In genomic region chr16:77833906-77834599, GRCh38 we compare ENCODE assay signal across 14 cellular contexts. TPM values are rescaled to one million over a fixed set of nuclear protein-coding genes. Genes with fewer than 3 reads are reported as not detected.
DNase-seq lines count a peak whose midpoint lies in the region; FAIRE-seq and TF ChIP-seq lines count a peak whose summit lies in the region.
"Had no signal": no experiment of that assay in that cellular context is flagged by ENCODE, and none has a peak within 500 bp of the region (broad histone marks: within the 10 kb centered on the region; RNA-seq: fewer than 3 reads in every experiment).

No MANE protein-coding gene starts in this region.

- POLR2A ChIA-PET in A673 (lab: Charles Lee; ENCODE audit: low non-redundant PET) = no interaction called here

- H3K27ac ChIP-seq in A673 (ENCODE audit: low read depth, low read length, poor library complexity, severe bottlenecking) = no peak overlapping the region
- peak overlapping the region; percentile 40 to 55 for H3K27ac ChIP-seq in breast epithelium
- H3K27ac ChIP-seq in stomach = no peak overlapping the region
- H3K27ac ChIP-seq: neutrophil, upper lobe of right lung had no signal

- H3K9me3 ChIP-seq in A673 (ENCODE audit: low read depth, low read length, poor library complexity, severe bottlenecking) (peaks cover 4% of the 10 kb centered on the region), breast epithelium (no peaks in the 10 kb centered on the region), stomach (no peaks in the 10 kb centered on the region)
- H3K9me3 ChIP-seq: BE2C, neutrophil, upper lobe of right lung had no signal

- H3K27me3 ChIP-seq in A673 (replicated peaks; ENCODE audit: insufficient read depth, low read depth, low read length, poor library complexity) (no peaks in the 10 kb centered on the region), breast epithelium (no peaks in the 10 kb centered on the region), stomach (no peaks in the 10 kb centered on the region)
- H3K27me3 ChIP-seq: BE2C, neutrophil, upper lobe of right lung had no signal

- CTCF ChIA-PET in A673 (lab: Charles Lee) = no interaction called here

- no TSS peak for BruUV-seq in A673 (replicated peaks; lab: Mats Ljungman, UMichigan)

- TF ChIP-seq CTCF in A673 (conservative IDR thresholded peaks at IDR 0.05; ENCODE audit: low read depth, low read length) = no peak
- TF ChIP-seq CTCF in breast epithelium (IDR thresholded peaks at IDR 0.05) = no peak
- no peak for TF ChIP-seq CTCF in stomach (IDR thresholded peaks at IDR 0.05)

- FAIRE-seq in HTR-8/SVneo (lab: Jason Lieb, UNC) = peak; percentile 82

- intact Hi-C loops in A673 (cut with micrococcal nuclease; ENCODE audit: unreplicated experiment) (no loop called here), breast epithelium (cut with DNase I; ENCODE audit: low total_unique reads) (no loop called here), stomach (cut with DNase I; ENCODE audit: low total_unique reads) (no loop called here)

- TF ChIP-seq EP300 in stomach (IDR thresholded peaks at IDR 0.05) = no peak

- DNase-seq in A673 (ENCODE audit: low spot score) (peak; percentile 37), HTR-8/SVneo (ENCODE audit: insufficient read length, low spot score) (peak; percentile 82), breast epithelium (ENCODE audit: low spot score in 2 of 2) (peak in 1 of 2 donors; percentile 23), iPS-NIHi7 (ENCODE audit: extremely low spot score) (peak; percentile 72), NCI-H146 treated with DMSO at 0.1 percent for 48 hours (lab: John Stamatoyannopoulos, UW; ENCODE audit: unreplicated experiment) (no peak), RPMI8226 (no peak), stomach (no peak), SK-N-DZ (ENCODE audit: low spot score) (no peak)
- DNase-seq: activated CD8-positive, alpha-beta T cell treated with anti-CD3 and anti-CD28 coated beads, Interleukin-2, amount 10 ng/mL, durations not matched to agents 7 days and 5 days; BE2C; head of caudate nucleus; NCI-H1694 treated with DMSO at 0.1 percent for 48 hours; upper lobe of right lung had no signal

- H3K36me3 ChIP-seq in A673 (ENCODE audit: insufficient read depth, low read length, poor library complexity, severe bottlenecking) (no peaks in the 10 kb centered on the region), breast epithelium (no peaks in the 10 kb centered on the region), stomach (no peaks in the 10 kb centered on the region)
- H3K36me3 ChIP-seq: BE2C, neutrophil, upper lobe of right lung had no signal

- H3K4me1 ChIP-seq in A673 (ENCODE audit: insufficient read depth, low read length, poor library complexity, severe bottlenecking) (no peaks in the 10 kb centered on the region), breast epithelium (no peaks in the 10 kb centered on the region), stomach (no peaks in the 10 kb centered on the region)
- H3K4me1 ChIP-seq: BE2C, upper lobe of right lung had no signal

- TF ChIP-seq POLR2A in breast epithelium (IDR thresholded peaks at IDR 0.05) (no peak), stomach (IDR thresholded peaks at IDR 0.05) (no peak)

- no peak overlapping the region for H3K4me3 ChIP-seq in A673 (ENCODE audit: low read depth, low read length, poor library complexity, severe bottlenecking)
- H3K4me3 ChIP-seq in breast epithelium = no peak overlapping the region
- H3K4me3 ChIP-seq in stomach = no peak overlapping the region
- H3K4me3 ChIP-seq: upper lobe of right lung had no signal

- WGBS in stomach, 5 donors = 67 to 80% (median 74%) methylated on average over 10 of the region's 10 CpGs

RNA-seq across cellular contexts. Expression of gene VAT1L, which starts 45.7 kb away (rescaled TPM):
- total RNA-seq in A673 (2021) (0.09 and 0.17 TPM in 2 replicates), breast epithelium (under 1 TPM in 2 of 3 donors, not detected in 1; 0.33 to 0.88 TPM), stomach (1 to 10 TPM in 2 of 5 donors, under 1 TPM in 1, not detected in 2; 0.87 to 5.1 (median 1.2) TPM)
- 1 to 10 TPM in 2 of 3 donors, under 1 TPM in 1; 0.61 to 4.4 (median 1.5) TPM for polyA plus RNA-seq in stomach
- polyA plus RNA-seq in SK-N-DZ (2014; cell fraction: cytosol; rRNA removed) = 34.2 and 35.3 TPM in 2 replicates
- polyA plus RNA-seq in SK-N-DZ (2014; cell fraction: nucleus; rRNA removed) = 17.6 and 21.4 TPM in 2 replicates
- total RNA-seq: activated CD8-positive, alpha-beta T cell treated with anti-CD3 and anti-CD28 coated beads, Interleukin-2, amount 10 ng/mL, durations not matched to agents 7 days and 5 days had no signal

Comparison
In these comparisons a context has a peak if more than half of its experiments do, and no peak if none do; other contexts are left out.
1. DNase-seq: peak in A673 (single experiment), HTR-8/SVneo (single experiment) and iPS-NIHi7 (single experiment); none in NCI-H146 treated with DMSO at 0.1 percent for 48 hours (single experiment), RPMI8226 (single experiment), stomach (single experiment) and SK-N-DZ (single experiment).
2. H3K27ac ChIP-seq: peak in breast epithelium (2 of 2); none in A673 (single experiment) and stomach (0 of 5).